ENCODE assay signal across 8 cellular contexts in the genomic region with DNA sequence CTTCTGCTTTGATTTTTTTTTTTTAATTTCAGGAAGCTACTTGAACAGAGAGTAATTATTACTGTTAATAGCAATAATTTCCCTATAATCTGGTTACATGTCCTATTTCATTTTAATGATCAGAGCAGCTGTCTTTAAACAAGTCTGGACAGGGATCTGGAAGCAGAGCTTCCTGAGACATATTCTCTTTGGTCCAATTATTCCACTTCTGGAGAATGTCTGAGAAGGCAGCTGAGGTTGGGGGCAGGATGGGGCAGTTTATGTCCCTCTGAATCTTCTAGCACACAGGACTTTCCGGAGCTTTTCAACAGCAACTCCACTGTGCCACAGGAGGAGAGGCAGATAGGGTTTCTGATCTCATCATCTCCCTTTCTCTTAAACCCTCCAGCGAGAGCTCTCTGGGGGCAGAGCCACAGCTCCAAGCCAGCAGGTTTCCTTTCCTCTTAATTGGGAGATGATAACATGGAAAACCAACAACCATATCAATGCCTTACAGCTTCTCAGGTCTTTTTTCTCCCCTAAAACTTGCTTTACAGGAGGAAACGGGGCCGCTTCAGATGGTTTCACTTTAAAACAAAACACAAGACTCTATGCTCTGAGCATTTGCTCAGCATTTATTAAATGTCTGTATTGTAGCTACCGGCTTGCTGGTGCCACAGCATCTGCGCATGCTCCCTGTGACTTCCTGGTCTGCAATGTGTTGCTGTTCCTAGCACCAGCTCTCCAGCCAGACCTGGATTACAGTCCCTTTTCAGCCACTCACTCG.
DNase-seq lines count a peak whose midpoint lies in the region; TF ChIP-seq lines count a peak whose summit lies in the region.

No MANE protein-coding gene starts in this region.

- TF ChIP-seq RAD21 in liver (IDR thresholded peaks at IDR 0.05), result no peak

- TF ChIP-seq CTCF in breast epithelium (IDR thresholded peaks at IDR 0.05) (no peak), liver (IDR thresholded peaks at IDR 0.05; ENCODE audit: low read depth, low read length, missing input control) (no peak)

- H3K4me3 ChIP-seq in breast epithelium (peak overlapping the region; percentile 27 to 60 (median 35)), liver (ENCODE audit: low read depth in 1 of 3, low read length in 3 of 3) (no peak overlapping the region)

- H3K36me3 ChIP-seq in breast epithelium (no peaks in the 10 kb centered on the region), liver (ENCODE audit: control insufficient read depth in 4 of 4, insufficient read depth in 3 of 4, low read depth in 1 of 4, low read length in 3 of 4) (no peaks in the 10 kb centered on the region)

- H3K9me3 ChIP-seq in breast epithelium, result no peaks in the 10 kb centered on the region
- H3K9me3 ChIP-seq in liver (ENCODE audit: control insufficient read depth in 4 of 4, low read length in 3 of 4), result no peaks in the 10 kb centered on the region

- no peak for TF ChIP-seq POLR2A in breast epithelium (IDR thresholded peaks at IDR 0.05)

- peak; percentile 64 for DNase-seq in activated effector memory CD4-positive, alpha-beta T cell treated with anti-CD3 and anti-CD28 coated beads, Interleukin-2, amount 50 U/mL, for 16 hours
- DNase-seq in activated effector memory CD4-positive, alpha-beta T cell treated with Interleukin-2 at 50 U/mL for 16 hours, result no peak
- peak; percentile 49 for DNase-seq in NCI-H526 treated with DMSO at 0.1 percent for 48 hours (lab: John Stamatoyannopoulos, UW)
- peak in 1 of 2 donors; percentile 38 for DNase-seq in breast epithelium (ENCODE audit: low spot score in 2 of 2)
- peak; percentile 39 for DNase-seq in stimulated activated CD8-positive, alpha-beta memory T cell treated with anti-CD3 and anti-CD28 coated beads, Interleukin-4, amount 100 ng/mL, for 48 hours
- no peak for DNase-seq in 8988T
- DNase-seq in HK-2 (ENCODE audit: unreplicated experiment), result no peak

- H3K27ac ChIP-seq in breast epithelium, result peak overlapping the region; percentile 67 to 74
- peak overlapping the region; percentile 19 to 35 for H3K27ac ChIP-seq in liver (ENCODE audit: low read depth in 1 of 2, low read length in 2 of 2)

- H3K4me1 ChIP-seq in breast epithelium (no peaks in the 10 kb centered on the region), liver (ENCODE audit: control insufficient read depth in 4 of 4, insufficient read depth in 4 of 4, low read length in 3 of 4) (no peaks in the 10 kb centered on the region)

- intact Hi-C loops in breast epithelium (cut with DNase I; ENCODE audit: low total_unique reads), result no loop called here

- H3K9ac ChIP-seq in liver (ENCODE audit: low read depth in 1 of 2, low read length in 2 of 2), result no peak overlapping the region

- H3K27me3 ChIP-seq in breast epithelium, result no peaks in the 10 kb centered on the region
- no peaks in the 10 kb centered on the region for H3K27me3 ChIP-seq in liver (ENCODE audit: control insufficient read depth in 4 of 4, insufficient read depth in 4 of 4, low read length in 3 of 4)

- 57% methylated on average over 7 of the region's 7 CpGs for WGBS in liver

TF ChIP-seq in liver, 16 proteins besides CTCF, POLR2A, EP300 and RAD21:
- TF ChIP-seq GABPA (IDR thresholded peaks at IDR 0.05 in 1 of 2, conservative IDR thresholded peaks at IDR 0.05 in 1 of 2) (no peak), HNF4G (IDR thresholded peaks at IDR 0.05) (no peak), HNF4A (conservative IDR thresholded peaks at IDR 0.05) (no peak), RXRA (IDR thresholded peaks at IDR 0.05) (no peak), EGR1 (IDR thresholded peaks at IDR 0.05; ENCODE audit: low read depth in 2 of 2) (no peak), FOXA1 (IDR thresholded peaks at IDR 0.05) (no peak), SP1 (IDR thresholded peaks at IDR 0.05) (no peak), TAF1 (conservative IDR thresholded peaks at IDR 0.05) (no peak), FOXA2 (IDR thresholded peaks at IDR 0.05) (no peak), JUND (IDR thresholded peaks at IDR 0.05) (no peak), REST (IDR thresholded peaks at IDR 0.05) (no peak), ZBTB33 (IDR thresholded peaks at IDR 0.05) (no peak), ATF3 (IDR thresholded peaks at IDR 0.05) (no peak), NR2F2 (IDR thresholded peaks at IDR 0.05) (no peak), YY1 (IDR thresholded peaks at IDR 0.05) (no peak)
- TF ChIP-seq, protein P1, sequence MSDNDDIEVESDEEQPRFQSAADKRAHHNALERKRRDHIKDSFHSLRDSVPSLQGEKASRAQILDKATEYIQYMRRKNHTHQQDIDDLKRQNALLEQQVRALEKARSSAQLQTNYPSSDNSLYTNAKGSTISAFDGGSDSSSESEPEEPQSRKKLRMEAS (IDR thresholded peaks at IDR 0.05), result no peak
TF ChIP-seq in liver: peak in this region for 0.

Comparison
In these comparisons a context has a peak if more than half of its experiments do, and no peak if none do; other contexts are left out.
1. DNase-seq: peak in activated effector memory CD4-positive, alpha-beta T cell treated with anti-CD3 and anti-CD28 coated beads, Interleukin-2, amount 50 U/mL, for 16 hours (single experiment), NCI-H526 treated with DMSO at 0.1 percent for 48 hours (single experiment) and stimulated activated CD8-positive, alpha-beta memory T cell treated with anti-CD3 and anti-CD28 coated beads, Interleukin-4, amount 100 ng/mL, for 48 hours (single experiment); none in activated effector memory CD4-positive, alpha-beta T cell treated with Interleukin-2 at 50 U/mL for 16 hours (single experiment), 8988T (single experiment) and HK-2 (single experiment).
2. H3K4me3 ChIP-seq: peak in breast epithelium (3 of 3); none in liver (0 of 3).